ENCODE assay signal across 9 cellular contexts in genomic region chr5:64506567-64507321, GRCh38. TPM values are rescaled to one million over a fixed set of nuclear protein-coding genes. Genes with fewer than 3 reads are reported as not detected.
DNase-seq lines count a peak whose midpoint lies in the region; ATAC-seq and TF ChIP-seq lines count a peak whose summit lies in the region.
"Had no signal": no experiment of that assay in that cellular context is flagged by ENCODE, and none has a peak within 500 bp of the region (broad histone marks: within the 10 kb centered on the region; RNA-seq: fewer than 3 reads in every experiment).

No MANE protein-coding gene starts in this region.

- H3K27me3 ChIP-seq in endodermal cell (ENCODE audit: control insufficient read depth, insufficient read depth, low read length, poor library complexity, severe bottlenecking) (peaks cover 71% of the 10 kb centered on the region), PC-9 (ENCODE audit: insufficient read depth, low read depth) (peaks cover 26% of the 10 kb centered on the region; the same call in 1 of the 2 replicates)

- no peaks in the 10 kb centered on the region for H3K9me3 Mint-ChIP-seq in endodermal cell
- no peaks in the 10 kb centered on the region for H3K9me3 Mint-ChIP-seq in type B pancreatic cell

- H3K79me2 ChIP-seq in PC-9 (ENCODE audit: low read depth): no peaks in the 10 kb centered on the region

- intact Hi-C loops in PC-9 (cut with micrococcal nuclease; ENCODE audit: unreplicated experiment): no loop called here

- H3K27me3 Mint-ChIP-seq in endodermal cell (ENCODE audit: insufficient read depth) (peaks cover 83% of the 10 kb centered on the region), type B pancreatic cell (peaks cover 80% of the 10 kb centered on the region)

- H4K20me1 ChIP-seq in PC-9 (ENCODE audit: insufficient read depth): no peaks in the 10 kb centered on the region

- 3 to 7% methylated on average over 15 to 43 of the region's 43 CpGs for WGBS in endodermal cell (ENCODE audit: insufficient coverage in 1 of 2, insufficient read length in 1 of 2), 2 experiments
- 1 to 5% methylated on average over 27 to 32 of the region's 43 CpGs for WGBS in mesodermal cell (ENCODE audit: insufficient coverage in 2 of 2), 2 experiments

- H3K9me2 ChIP-seq in PC-9 (ENCODE audit: insufficient read depth): no peaks in the 10 kb centered on the region

- CTCF ChIA-PET in PC-9 (lab: Charles Lee): no interaction called here

- peaks cover 9% of the 10 kb centered on the region for H3K4me1 Mint-ChIP-seq in endodermal cell
- peaks cover 6% of the 10 kb centered on the region for H3K4me1 Mint-ChIP-seq in type B pancreatic cell (ENCODE audit: unreplicated experiment)

- H3K27ac ChIP-seq in endodermal cell (ENCODE audit: low read depth, low read length): no peak overlapping the region
- H3K27ac ChIP-seq in mesodermal cell (ENCODE audit: low read depth, low read length, severe bottlenecking): no peak overlapping the region
- H3K27ac ChIP-seq in PC-9: no peak overlapping the region

- H3F3A ChIP-seq in PC-9 (ENCODE audit: insufficient read depth, low read depth): no peaks in the 10 kb centered on the region

- H3K9me3 ChIP-seq in endodermal cell (ENCODE audit: control insufficient read depth, low read length) (no peaks in the 10 kb centered on the region), mesodermal cell (ENCODE audit: control insufficient read depth, low read length) (no peaks in the 10 kb centered on the region), PC-9 (ENCODE audit: insufficient read depth, low read depth) (no peaks in the 10 kb centered on the region)

- DNase-seq in NCI-H2227 (lab: John Stamatoyannopoulos, UW; ENCODE audit: unreplicated experiment) (peak; percentile 50), NCI-H2227 treated with DMSO at 0.1 percent for 48 hours (lab: John Stamatoyannopoulos, UW) (no peak), endodermal cell (peak; percentile 85), type B pancreatic cell (ENCODE audit: extremely low spot score, unreplicated experiment) (no peak), LoVo (ENCODE audit: low spot score) (no peak), PC-9 (no peak)

- TF ChIP-seq CTCF in endodermal cell (conservative IDR thresholded peaks at IDR 0.05) (peak; percentile 68), type B pancreatic cell (conservative IDR thresholded peaks at IDR 0.05) (peak; percentile 57), PC-9 (conservative IDR thresholded peaks at IDR 0.05) (no peak)

- no peaks in the 10 kb centered on the region for H3K36me3 Mint-ChIP-seq in endodermal cell (ENCODE audit: low read depth)
- H3K36me3 Mint-ChIP-seq in type B pancreatic cell: no peaks in the 10 kb centered on the region

- no peak overlapping the region for H2AFZ ChIP-seq in PC-9

- H3K4me2 ChIP-seq in PC-9: no peak overlapping the region

- H3K27ac Mint-ChIP-seq in endodermal cell: peak overlapping the region; percentile 32
- no peak overlapping the region for H3K27ac Mint-ChIP-seq in type B pancreatic cell

- peaks cover 3% of the 10 kb centered on the region for H3K4me1 ChIP-seq in endodermal cell (ENCODE audit: control insufficient read depth, insufficient read depth, low read length)
- H3K4me1 ChIP-seq in mesodermal cell (ENCODE audit: control insufficient read depth, insufficient read depth, low read length, poor library complexity, severe bottlenecking): peaks cover 16% of the 10 kb centered on the region
- no peaks in the 10 kb centered on the region for H3K4me1 ChIP-seq in PC-9 (replicated peaks; ENCODE audit: insufficient read depth)

- H3K4me3 ChIP-seq in endodermal cell (ENCODE audit: low read length) (peak overlapping the region; percentile 84), mesodermal cell (ENCODE audit: extremely low read depth, insufficient read depth, low read length, poor library complexity, severe bottlenecking) (peak overlapping the region; percentile 52), PC-9 (no peak overlapping the region)

- H3K9ac ChIP-seq in endodermal cell (ENCODE audit: extremely low read depth, low read length, poor library complexity, severe bottlenecking): peak overlapping the region; percentile 19

- BruUV-seq in PC-9 (replicated peaks; lab: Mats Ljungman, UMichigan): no TSS peak

- POLR2A ChIA-PET in PC-9 (lab: Charles Lee; ENCODE audit: unreplicated experiment): no interaction called here

- ATAC-seq in GM21576 (IDR thresholded peaks at IDR 0.05; ENCODE audit: unreplicated experiment): no peak

- H3K36me3 ChIP-seq in endodermal cell (ENCODE audit: control insufficient read depth, insufficient read depth, low read length) (no peaks in the 10 kb centered on the region), mesodermal cell (ENCODE audit: control insufficient read depth, insufficient read depth, low read length) (no peaks in the 10 kb centered on the region), PC-9 (ENCODE audit: low read depth) (no peaks in the 10 kb centered on the region)

- H3K4me3 Mint-ChIP-seq in endodermal cell: peak overlapping the region; percentile 73
- H3K4me3 Mint-ChIP-seq in type B pancreatic cell: peak overlapping the region; percentile 90

RNA-seq across cellular contexts. Expression of gene RGS7BP, which starts 0.9 kb away (rescaled TPM):
- 1 to 10 TPM; 1.5 to 2.3 TPM for total RNA-seq in endodermal cell
- 0.53 TPM for polyA plus RNA-seq in endodermal cell (2013, experiment 1 of 2)
- 0.54 TPM for polyA plus RNA-seq in endodermal cell (2013, experiment 2 of 2)
- 0.15 TPM for polyA plus RNA-seq in mesodermal cell (2013, experiment 1 of 2)
- 0.25 TPM for polyA plus RNA-seq in mesodermal cell (2013, experiment 2 of 2)
- total RNA-seq in type B pancreatic cell (ENCODE audit: low replicate concordance): 1.5 and 2.0 TPM in 2 replicates
- not detected in 2 replicates for total RNA-seq in PC-9 (2021)
- total RNA-seq: T-helper 1 cell treated with Interleukin-12 subunit alpha and Interleukin-12 subunit beta and Interleukin-4 antibody, amounts not matched to agents 30 ng/mL and 1 ng/mL, for 36 hours had no signal

Comparison
In these comparisons a context has a peak if more than half of its experiments do, and no peak if none do; other contexts are left out.
1. DNase-seq: peak in NCI-H2227 (single experiment) and endodermal cell (single experiment); none in NCI-H2227 treated with DMSO at 0.1 percent for 48 hours (single experiment), type B pancreatic cell (single experiment), LoVo (single experiment) and PC-9 (0 of 2).